Comparison of ENCODE assay signal across 27 cellular contexts in the genomic region with DNA sequence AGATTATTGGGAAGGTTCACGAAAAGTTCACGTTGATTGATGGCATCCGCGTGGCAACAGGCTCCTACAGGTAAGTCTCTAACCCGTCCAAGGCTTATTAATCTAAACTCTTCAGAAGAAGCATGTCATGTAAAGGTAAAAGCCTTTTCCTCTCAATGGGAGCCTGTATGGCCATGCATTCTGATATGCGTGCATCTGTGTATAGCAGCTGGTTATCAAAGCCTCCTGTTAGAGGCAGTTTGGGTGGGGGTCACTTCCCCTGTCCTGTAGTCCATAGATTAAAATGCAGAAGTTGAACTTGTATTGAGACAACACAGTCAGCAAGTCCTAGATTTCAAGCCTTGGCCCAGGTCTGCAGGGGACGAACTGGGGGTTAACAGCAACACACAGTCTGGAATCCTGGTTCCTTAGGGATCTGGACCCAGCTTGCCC.
"Had no signal": no experiment of that assay in that cellular context is flagged by ENCODE, and none has a peak within 500 bp of the region (broad histone marks: within the 10 kb centered on the region; RNA-seq: fewer than 3 reads in every experiment).

No MANE protein-coding gene starts in this region.

- DNase-seq: activated CD4-positive, alpha-beta memory T cell treated with anti-CD3 and anti-CD28 coated beads, Interleukin-2, amount 10 ng/mL, durations not matched to agents 7 days and 5 days; activated CD4-positive, alpha-beta T cell treated with anti-CD3 and anti-CD28 coated beads, Interleukin-2, amount 10 ng/mL, durations not matched to agents 7 days and 5 days; activated CD4-positive, CD25-positive, alpha-beta regulatory T cell treated with anti-CD3 and anti-CD28 coated beads, Interleukin-2, amount 50 U/mL, for 72 hours; activated effector memory CD4-positive, alpha-beta T cell treated with Interleukin-2 at 50 U/mL for 16 hours; activated naive CD4-positive, alpha-beta T cell treated with Interleukin-2 at 50 U/mL for 16 hours; activated T-cell treated with anti-CD3 and anti-CD28 coated beads, Interleukin-2, amount 50 U/mL, for 72 hours; anterior cingulate cortex; dermis blood vessel endothelial cell; effector CD4-positive, alpha-beta T cell; hypothalamus; immature natural killer cell; kidney; left colon; naive thymus-derived CD8-positive, alpha-beta T cell; occipital lobe; psoas muscle; sigmoid colon; small intestine; stimulated activated CD4-positive, alpha-beta T cell treated with anti-CD3 and anti-CD28 coated beads, Interleukin-4, amount 100 ng/mL, for 24 hours; stimulated activated naive CD8-positive, alpha-beta T cell treated with anti-CD3 and anti-CD28 coated beads, Interleukin-15, amount 100 ng/mL, for 72 hours; substantia nigra; T-helper 1 cell; upper lobe of left lung had no signal

- H3K9me3 Mint-ChIP-seq: activated CD4-positive, alpha-beta memory T cell treated with anti-CD3 and anti-CD28 coated beads, Interleukin-2, amount 10 ng/mL, durations not matched to agents 7 days and 5 days; activated CD4-positive, alpha-beta T cell treated with anti-CD3 and anti-CD28 coated beads, Interleukin-2, amount 10 ng/mL, durations not matched to agents 7 days and 5 days; activated T-cell treated with anti-CD3 and anti-CD28 coated beads, Interleukin-2, amount 50 U/mL, for 72 hours; immature natural killer cell; naive thymus-derived CD8-positive, alpha-beta T cell; neural crest cell; stimulated activated effector memory CD8-positive, alpha-beta T cell treated with anti-CD3 and anti-CD28 coated beads, Interleukin-12 subunit alpha, Interleukin-12 subunit beta, amount 100 ng/mL, for 72 hours; stimulated activated naive CD8-positive, alpha-beta T cell treated with anti-CD3 and anti-CD28 coated beads, Interleukin-15, amount 100 ng/mL, for 72 hours; T-helper 2 cell treated with Interferon-gamma antibody and Interleukin-4, amounts not matched to agents 5 μg/mL and 100 μg/mL, for 36 hours had no signal

- H3K4me3 Mint-ChIP-seq: activated CD4-positive, alpha-beta memory T cell treated with anti-CD3 and anti-CD28 coated beads, Interleukin-2, amount 10 ng/mL, durations not matched to agents 7 days and 5 days; activated CD4-positive, alpha-beta T cell treated with anti-CD3 and anti-CD28 coated beads, Interleukin-2, amount 10 ng/mL, durations not matched to agents 7 days and 5 days; activated naive CD8-positive, alpha-beta T cell; activated T-cell treated with anti-CD3 and anti-CD28 coated beads, Interleukin-2, amount 50 U/mL, for 72 hours; immature natural killer cell; naive thymus-derived CD8-positive, alpha-beta T cell; neural crest cell; stimulated activated effector memory CD8-positive, alpha-beta T cell treated with anti-CD3 and anti-CD28 coated beads, Interleukin-12 subunit alpha, Interleukin-12 subunit beta, amount 100 ng/mL, for 72 hours; stimulated activated naive CD8-positive, alpha-beta T cell treated with anti-CD3 and anti-CD28 coated beads, Interleukin-15, amount 100 ng/mL, for 72 hours; T-helper 2 cell treated with Interferon-gamma antibody and Interleukin-4, amounts not matched to agents 5 μg/mL and 100 μg/mL, for 36 hours had no signal

- H3K4me1 Mint-ChIP-seq: activated CD4-positive, alpha-beta memory T cell treated with anti-CD3 and anti-CD28 coated beads, Interleukin-2, amount 10 ng/mL, durations not matched to agents 7 days and 5 days; activated CD4-positive, alpha-beta T cell treated with anti-CD3 and anti-CD28 coated beads, Interleukin-2, amount 10 ng/mL, durations not matched to agents 7 days and 5 days; immature natural killer cell; naive thymus-derived CD8-positive, alpha-beta T cell; neural crest cell; stimulated activated effector memory CD8-positive, alpha-beta T cell treated with anti-CD3 and anti-CD28 coated beads, Interleukin-12 subunit alpha, Interleukin-12 subunit beta, amount 100 ng/mL, for 72 hours had no signal

- H3K27me3 Mint-ChIP-seq: activated CD4-positive, alpha-beta memory T cell treated with anti-CD3 and anti-CD28 coated beads, Interleukin-2, amount 10 ng/mL, durations not matched to agents 7 days and 5 days; activated CD4-positive, alpha-beta T cell treated with anti-CD3 and anti-CD28 coated beads, Interleukin-2, amount 10 ng/mL, durations not matched to agents 7 days and 5 days; activated naive CD8-positive, alpha-beta T cell; naive thymus-derived CD8-positive, alpha-beta T cell; stimulated activated naive CD8-positive, alpha-beta T cell treated with anti-CD3 and anti-CD28 coated beads, Interleukin-15, amount 100 ng/mL, for 72 hours had no signal

- H3K27ac Mint-ChIP-seq: activated CD4-positive, alpha-beta memory T cell treated with anti-CD3 and anti-CD28 coated beads, Interleukin-2, amount 10 ng/mL, durations not matched to agents 7 days and 5 days; activated CD4-positive, alpha-beta T cell treated with anti-CD3 and anti-CD28 coated beads, Interleukin-2, amount 10 ng/mL, durations not matched to agents 7 days and 5 days; activated naive CD8-positive, alpha-beta T cell; activated T-cell treated with anti-CD3 and anti-CD28 coated beads, Interleukin-2, amount 50 U/mL, for 72 hours; immature natural killer cell; naive thymus-derived CD8-positive, alpha-beta T cell; stimulated activated effector memory CD8-positive, alpha-beta T cell treated with anti-CD3 and anti-CD28 coated beads, Interleukin-12 subunit alpha, Interleukin-12 subunit beta, amount 100 ng/mL, for 72 hours; stimulated activated naive CD8-positive, alpha-beta T cell treated with anti-CD3 and anti-CD28 coated beads, Interleukin-15, amount 100 ng/mL, for 72 hours; T-helper 2 cell treated with Interferon-gamma antibody and Interleukin-4, amounts not matched to agents 5 μg/mL and 100 μg/mL, for 36 hours had no signal
